In the genomic region with DNA sequence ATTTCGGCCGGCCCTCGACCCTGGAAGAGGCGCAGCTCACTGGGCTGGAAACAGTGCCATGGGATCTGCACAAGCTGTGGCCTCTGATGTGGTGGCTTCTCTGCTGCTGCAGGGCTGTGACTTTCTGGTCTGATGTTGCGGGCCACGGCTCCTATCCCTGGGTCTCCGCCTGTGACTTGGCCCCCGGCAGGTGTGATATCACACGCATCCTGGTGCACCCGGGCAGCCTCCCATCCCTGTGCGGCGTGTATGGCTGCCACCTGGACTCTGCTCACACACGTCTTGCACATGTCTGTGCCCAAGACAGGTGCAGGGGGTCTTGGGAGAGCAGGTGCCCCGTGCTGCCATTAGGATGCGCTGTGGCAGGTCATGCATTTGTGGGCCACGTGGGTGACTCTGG, we compare ENCODE assay signal across 1 cellular context.
TF ChIP-seq lines count a peak whose summit lies in the region.

No MANE protein-coding gene starts in this region.

TF ChIP-seq in WTC11, 78 proteins besides CTCF, POLR2A, EP300 and RAD21 (continued from another document):
- TF ChIP-seq PREB (CRISPR knock-in tag; IDR thresholded peaks at IDR 0.05; ENCODE audit: borderline replicate concordance) (no peak), OVOL2 (CRISPR knock-in tag; IDR thresholded peaks at IDR 0.05; ENCODE audit: borderline replicate concordance) (no peak), ZBTB21 (CRISPR knock-in tag; IDR thresholded peaks at IDR 0.05; ENCODE audit: borderline replicate concordance) (no peak), RORB (CRISPR knock-in tag; IDR thresholded peaks at IDR 0.05) (no peak), USF2 (CRISPR knock-in tag; IDR thresholded peaks at IDR 0.05) (no peak), CREB1 (CRISPR knock-in tag; IDR thresholded peaks at IDR 0.05) (no peak), MAX (CRISPR knock-in tag; IDR thresholded peaks at IDR 0.05) (no peak), PRRX2 (CRISPR knock-in tag; IDR thresholded peaks at IDR 0.05) (no peak), ETV6 (CRISPR knock-in tag; IDR thresholded peaks at IDR 0.05) (no peak), ATF3 (CRISPR knock-in tag; conservative IDR thresholded peaks at IDR 0.05) (no peak), ZSCAN18 (CRISPR knock-in tag; IDR thresholded peaks at IDR 0.05) (no peak), ZNF317 (CRISPR knock-in tag; IDR thresholded peaks at IDR 0.05; ENCODE audit: borderline replicate concordance, low read depth) (no peak)
- TF ChIP-seq, protein P1, sequence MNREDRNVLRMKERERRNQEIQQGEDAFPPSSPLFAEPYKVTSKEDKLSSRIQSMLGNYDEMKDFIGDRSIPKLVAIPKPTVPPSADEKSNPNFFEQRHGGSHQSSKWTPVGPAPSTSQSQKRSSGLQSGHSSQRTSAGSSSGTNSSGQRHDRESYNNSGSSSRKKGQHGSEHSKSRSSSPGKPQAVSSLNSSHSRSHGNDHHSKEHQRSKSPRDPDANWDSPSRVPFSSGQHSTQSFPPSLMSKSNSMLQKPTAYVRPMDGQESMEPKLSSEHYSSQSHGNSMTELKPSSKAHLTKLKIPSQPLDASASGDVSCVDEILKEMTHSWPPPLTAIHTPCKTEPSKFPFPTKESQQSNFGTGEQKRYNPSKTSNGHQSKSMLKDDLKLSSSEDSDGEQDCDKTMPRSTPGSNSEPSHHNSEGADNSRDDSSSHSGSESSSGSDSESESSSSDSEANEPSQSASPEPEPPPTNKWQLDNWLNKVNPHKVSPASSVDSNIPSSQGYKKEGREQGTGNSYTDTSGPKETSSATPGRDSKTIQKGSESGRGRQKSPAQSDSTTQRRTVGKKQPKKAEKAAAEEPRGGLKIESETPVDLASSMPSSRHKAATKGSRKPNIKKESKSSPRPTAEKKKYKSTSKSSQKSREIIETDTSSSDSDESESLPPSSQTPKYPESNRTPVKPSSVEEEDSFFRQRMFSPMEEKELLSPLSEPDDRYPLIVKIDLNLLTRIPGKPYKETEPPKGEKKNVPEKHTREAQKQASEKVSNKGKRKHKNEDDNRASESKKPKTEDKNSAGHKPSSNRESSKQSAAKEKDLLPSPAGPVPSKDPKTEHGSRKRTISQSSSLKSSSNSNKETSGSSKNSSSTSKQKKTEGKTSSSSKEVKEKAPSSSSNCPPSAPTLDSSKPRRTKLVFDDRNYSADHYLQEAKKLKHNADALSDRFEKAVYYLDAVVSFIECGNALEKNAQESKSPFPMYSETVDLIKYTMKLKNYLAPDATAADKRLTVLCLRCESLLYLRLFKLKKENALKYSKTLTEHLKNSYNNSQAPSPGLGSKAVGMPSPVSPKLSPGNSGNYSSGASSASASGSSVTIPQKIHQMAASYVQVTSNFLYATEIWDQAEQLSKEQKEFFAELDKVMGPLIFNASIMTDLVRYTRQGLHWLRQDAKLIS (CRISPR knock-in tag; IDR thresholded peaks at IDR 0.05; ENCODE audit: borderline replicate concordance): no peak
- TF ChIP-seq, protein P2, sequence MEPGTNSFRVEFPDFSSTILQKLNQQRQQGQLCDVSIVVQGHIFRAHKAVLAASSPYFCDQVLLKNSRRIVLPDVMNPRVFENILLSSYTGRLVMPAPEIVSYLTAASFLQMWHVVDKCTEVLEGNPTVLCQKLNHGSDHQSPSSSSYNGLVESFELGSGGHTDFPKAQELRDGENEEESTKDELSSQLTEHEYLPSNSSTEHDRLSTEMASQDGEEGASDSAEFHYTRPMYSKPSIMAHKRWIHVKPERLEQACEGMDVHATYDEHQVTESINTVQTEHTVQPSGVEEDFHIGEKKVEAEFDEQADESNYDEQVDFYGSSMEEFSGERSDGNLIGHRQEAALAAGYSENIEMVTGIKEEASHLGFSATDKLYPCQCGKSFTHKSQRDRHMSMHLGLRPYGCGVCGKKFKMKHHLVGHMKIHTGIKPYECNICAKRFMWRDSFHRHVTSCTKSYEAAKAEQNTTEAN (CRISPR knock-in tag; IDR thresholded peaks at IDR 0.05): no peak
- TF ChIP-seq, protein P3, sequence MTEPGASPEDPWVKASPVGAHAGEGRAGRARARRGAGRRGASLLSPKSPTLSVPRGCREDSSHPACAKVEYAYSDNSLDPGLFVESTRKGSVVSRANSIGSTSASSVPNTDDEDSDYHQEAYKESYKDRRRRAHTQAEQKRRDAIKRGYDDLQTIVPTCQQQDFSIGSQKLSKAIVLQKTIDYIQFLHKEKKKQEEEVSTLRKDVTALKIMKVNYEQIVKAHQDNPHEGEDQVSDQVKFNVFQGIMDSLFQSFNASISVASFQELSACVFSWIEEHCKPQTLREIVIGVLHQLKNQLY (CRISPR knock-in tag; IDR thresholded peaks at IDR 0.05): no peak
